23 cellular contexts compared by ENCODE assay signal in genomic region chr9:77152289-77152688, GRCh38. TPM values are rescaled to one million over a fixed set of nuclear protein-coding genes. Genes with fewer than 3 reads are reported as not detected.
DNase-seq lines count a peak whose midpoint lies in the region; ATAC-seq, FAIRE-seq and TF ChIP-seq lines count a peak whose summit lies in the region.
"Had no signal": no experiment of that assay in that cellular context is flagged by ENCODE, and none has a peak within 500 bp of the region (broad histone marks: within the 10 kb centered on the region; RNA-seq: fewer than 3 reads in every experiment).

No MANE protein-coding gene starts in this region.

- intact Hi-C loops in HepG2 (cut with micrococcal nuclease; ENCODE audit: unreplicated experiment) (no loop called here), right lobe of liver (cut with DNase I) (no loop called here), IMR-90 (cut with micrococcal nuclease) (loop anchor here (5.0 kb wide), 1 partner anchor 140 kb away; no protein-coding TSS in a partner anchor)

- H3K79me2 ChIP-seq in HepG2 (ENCODE audit: insufficient read depth, low read length): no peaks in the 10 kb centered on the region

- no peak overlapping the region for H4K91ac ChIP-seq in IMR-90 (ENCODE audit: insufficient read depth, low read depth, low read length)

- H3K14ac ChIP-seq in IMR-90 (replicated peaks; ENCODE audit: low read depth, low read length): no peak overlapping the region

- no peak overlapping the region for H3K27ac ChIP-seq in HepG2 (ENCODE audit: extremely low read length, insufficient read depth, low read length)
- H3K27ac ChIP-seq in right lobe of liver: no peak overlapping the region
- no peak overlapping the region for H3K27ac ChIP-seq in IMR-90 (ENCODE audit: insufficient read depth, low read length)
- H3K27ac ChIP-seq: BLaER1 treated with 17β-estradiol and CSF1 and Interleukin-3, amounts not matched to agents 10 nM and 100 nM had no signal

- in situ Hi-C loops in HepG2 (cut with HindIII; ENCODE audit: extremely low pct_ligation_motif_present, low pct_unique_long_range_greater_than_20kb): loop anchor here (25.0 kb wide), 1 partner anchor 340 kb away; no protein-coding TSS in a partner anchor
- in situ Hi-C loops in IMR-90 (cut with MboI; ENCODE audit: low sequenced_read_pairs): loop anchor here (25.0 kb wide), 1 partner anchor 340 kb away; no protein-coding TSS in a partner anchor

- no peaks in the 10 kb centered on the region for H3K9me1 ChIP-seq in IMR-90 (ENCODE audit: insufficient read depth, low read length)

- H3K4me1 ChIP-seq in HepG2 (ENCODE audit: insufficient read depth, low read length) (no peaks in the 10 kb centered on the region), right lobe of liver (no peaks in the 10 kb centered on the region), IMR-90 (ENCODE audit: control insufficient read depth, insufficient read depth, low read length) (no peaks in the 10 kb centered on the region)
- H3K4me1 ChIP-seq: BLaER1 treated with 17β-estradiol and CSF1 and Interleukin-3, amounts not matched to agents 10 nM and 100 nM had no signal

- H2BK5ac ChIP-seq in IMR-90 (ENCODE audit: low read depth, low read length, poor library complexity, severe bottlenecking): no peak overlapping the region

- CTCF ChIA-PET in HepG2 (lab: Yijun Ruan, JAX; ENCODE audit: low intra/inter-chr PET ratio, low total read pairs) (no interaction called here), IMR-90 (lab: Yijun Ruan, JAX) (interaction anchor here (2.4 kb wide), 1 partner anchor 15 kb away, joined by 9 read pairs; no protein-coding TSS in a partner anchor)

- BruUV-seq in HepG2 (replicated peaks; lab: Mats Ljungman, UMichigan) (no TSS peak), IMR-90 (replicated peaks; lab: Mats Ljungman, UMichigan) (no TSS peak)

- no peak overlapping the region for H2AK9ac ChIP-seq in IMR-90 (replicated peaks; ENCODE audit: low read depth, low read length, poor library complexity)

- H2BK120ac ChIP-seq in IMR-90 (ENCODE audit: low read depth, low read length): no peak overlapping the region

- POLR2A ChIA-PET in HepG2 (lab: Yijun Ruan, JAX): no interaction called here
- POLR2A ChIA-PET in IMR-90 (lab: Charles Lee; ENCODE audit: unreplicated experiment): no interaction called here

- H3K18ac ChIP-seq in IMR-90 (ENCODE audit: low read depth, low read length): no peak overlapping the region

- no peak overlapping the region for H4K8ac ChIP-seq in IMR-90 (ENCODE audit: low read depth in 2 of 2, low read length in 2 of 2)

- H4K20me1 ChIP-seq in HepG2 (ENCODE audit: insufficient read depth, low read length) (no peaks in the 10 kb centered on the region), IMR-90 (ENCODE audit: insufficient read depth, low read length) (no peaks in the 10 kb centered on the region)
- H4K20me1 ChIP-seq: BLaER1 treated with 17β-estradiol and CSF1 and Interleukin-3, amounts not matched to agents 10 nM and 100 nM had no signal

- no peak overlapping the region for H2BK20ac ChIP-seq in IMR-90 (ENCODE audit: low read depth, low read length)

- no peak overlapping the region for H3K56ac ChIP-seq in IMR-90 (ENCODE audit: extremely low read depth, insufficient read depth, low read length)

- H3K23ac ChIP-seq in IMR-90 (ENCODE audit: low read depth, low read length): no peak overlapping the region

- H3K9me3 ChIP-seq in HepG2 (ENCODE audit: low read length) (no peaks in the 10 kb centered on the region), right lobe of liver (no peaks in the 10 kb centered on the region), IMR-90 (ENCODE audit: control insufficient read depth, insufficient read depth, low read length) (no peaks in the 10 kb centered on the region)
- H3K9me3 ChIP-seq: BLaER1 treated with 17β-estradiol and CSF1 and Interleukin-3, amounts not matched to agents 10 nM and 100 nM had no signal

- no peaks in the 10 kb centered on the region for H3K79me1 ChIP-seq in IMR-90 (ENCODE audit: low read depth in 1 of 2, low read length in 2 of 2)

- no peak overlapping the region for H4K5ac ChIP-seq in IMR-90 (ENCODE audit: low read depth, low read length)

- no peak for FAIRE-seq in HepG2 (lab: Jason Lieb, UNC)
- FAIRE-seq: A204.1, GM12878, GM12892, GM18507 had no signal

- H3K36me3 ChIP-seq in HepG2 (replicated peaks in 1 of 2; ENCODE audit: control insufficient read depth in 1 of 2, insufficient read depth in 2 of 2, low read length in 2 of 2) (no peaks in the 10 kb centered on the region), right lobe of liver (no peaks in the 10 kb centered on the region), IMR-90 (ENCODE audit: control insufficient read depth, insufficient read depth, low read length) (no peaks in the 10 kb centered on the region)
- H3K36me3 ChIP-seq: BLaER1 treated with 17β-estradiol and CSF1 and Interleukin-3, amounts not matched to agents 10 nM and 100 nM had no signal

- dilution Hi-C loops in IMR-90 (cut with HindIII; ENCODE audit: low sequenced_read_pairs, unreplicated experiment): no loop called here

- no peak for TF ChIP-seq CTCF in HepG2 (CRISPR knock-in tag; IDR thresholded peaks at IDR 0.05)
- TF ChIP-seq CTCF in right lobe of liver (IDR thresholded peaks at IDR 0.05): no peak
- no peak for TF ChIP-seq CTCF in IMR-90 (conservative IDR thresholded peaks at IDR 0.05; ENCODE audit: low read depth, low read length)

- H3K4me3 ChIP-seq in HepG2 (replicated peaks in 1 of 3; ENCODE audit: insufficient read depth in 1 of 3, low read depth in 2 of 3, low read length in 3 of 3) (no peak overlapping the region), right lobe of liver (no peak overlapping the region), IMR-90 (ENCODE audit: insufficient read depth, low read depth, low read length) (no peak overlapping the region)
- H3K4me3 ChIP-seq: BLaER1 treated with 17β-estradiol and CSF1 and Interleukin-3, amounts not matched to agents 10 nM and 100 nM; GM12878 had no signal

- WGBS in HepG2 (ENCODE audit: low lambda C conversion rate): 0% methylated on average over 1 of the region's 1 CpG
- 6% methylated on average over 1 of the region's 1 CpG for WGBS in right lobe of liver (ENCODE audit: insufficient coverage, low coverage, low lambda C conversion rate, missing lambda C conversion rate)
- WGBS in IMR-90 (ENCODE audit: extremely low coverage in 2 of 2, insufficient read length in 1 of 2), 2 experiments: no CpG with 5 or more reads among the region's 1 CpG

- no peak overlapping the region for H2BK15ac ChIP-seq in IMR-90 (ENCODE audit: low read depth, low read length)

- ATAC-seq in HepG2 (no peak), right lobe of liver (no peak), IMR-90 (ENCODE audit: low read depth) (no peak)
- ATAC-seq: GM12878 had no signal

- no peak overlapping the region for H2AK5ac ChIP-seq in IMR-90 (ENCODE audit: low read depth, low read length)

- no peak overlapping the region for H3K9ac ChIP-seq in HepG2 (ENCODE audit: insufficient read depth, low read depth, low read length)
- H3K9ac ChIP-seq in IMR-90 (ENCODE audit: low read depth, low read length): no peak overlapping the region
- H3K9ac ChIP-seq: BLaER1 treated with 17β-estradiol and CSF1 and Interleukin-3, amounts not matched to agents 10 nM and 100 nM had no signal

- DNase-seq in HepG2 (ENCODE audit: low spot score) (no peak), right lobe of liver (no peak), IMR-90 (no peak), CD1c-positive myeloid dendritic cell (ENCODE audit: extremely low spot score) (no peak), NCI-H187 treated with DMSO at 0.1 percent for 48 hours (lab: John Stamatoyannopoulos, UW) (no peak)
- DNase-seq: 8988T; AML-193; CD4-positive, alpha-beta memory T cell; CD4-positive, CD25-positive, alpha-beta regulatory T cell; CD8-positive, alpha-beta memory T cell; COR-L47; DMS 273 treated with DMSO at 0.1 percent for 48 hours; DMS153; DMS53; DMS79; DND-41; EL; GDM1 had no signal

- no peak for TF ChIP-seq POLR2A in HepG2 (IDR thresholded peaks at IDR 0.05; ENCODE audit: insufficient read depth in 1 of 2, low read depth in 2 of 2, low read length in 2 of 2)
- TF ChIP-seq POLR2A in right lobe of liver (IDR thresholded peaks at IDR 0.05): no peak
- TF ChIP-seq POLR2A in IMR-90 (IDR thresholded peaks at IDR 0.05; ENCODE audit: low read depth, low read length): no peak

- H3K4ac ChIP-seq in IMR-90 (ENCODE audit: low read depth, low read length): no peak overlapping the region

- H2AFZ ChIP-seq in HepG2 (ENCODE audit: low read length) (no peak overlapping the region), IMR-90 (replicated peaks; ENCODE audit: low read length, poor library complexity) (no peak overlapping the region)

- TF ChIP-seq RAD21 in HepG2 (CRISPR knock-in tag; IDR thresholded peaks at IDR 0.05) (no peak), IMR-90 (IDR thresholded peaks at IDR 0.05; ENCODE audit: low read length) (no peak)

- H3K27me3 ChIP-seq in HepG2 (ENCODE audit: control insufficient read depth in 1 of 2, insufficient read depth in 2 of 2, low read length in 2 of 2) (no peaks in the 10 kb centered on the region), right lobe of liver (no peaks in the 10 kb centered on the region), IMR-90 (ENCODE audit: control insufficient read depth, insufficient read depth, low read length) (peaks cover 3% of the 10 kb centered on the region; the same call in 1 of the 2 replicates)
- H3K27me3 ChIP-seq: BLaER1 treated with 17β-estradiol and CSF1 and Interleukin-3, amounts not matched to agents 10 nM and 100 nM had no signal

- H3K4me2 ChIP-seq in HepG2 (ENCODE audit: low read depth, low read length) (no peak overlapping the region), IMR-90 (ENCODE audit: low read depth, low read length) (no peak overlapping the region)
- H3K4me2 ChIP-seq: BLaER1 treated with 17β-estradiol and CSF1 and Interleukin-3, amounts not matched to agents 10 nM and 100 nM had no signal

- TF ChIP-seq EP300 in HepG2 (IDR thresholded peaks at IDR 0.05; ENCODE audit: low read depth in 2 of 2, low read length in 2 of 2) (no peak), HepG2 (CRISPR knock-in tag; IDR thresholded peaks at IDR 0.05; ENCODE audit: borderline replicate concordance) (no peak)

RNA-seq across cellular contexts. Expression of gene VPS13A, which starts 25.0 kb away (rescaled TPM):
- 20.4 and 20.8 TPM in 2 replicates for total RNA-seq in HepG2 (2016; rRNA removed; fragmentation: Illumina TruSeq; extraction: Trizol)
- 4.6 and 5.1 TPM in 2 replicates for total RNA-seq in HepG2 (2016; cell fraction: cytosol; rRNA removed; fragmentation: Illumina TruSeq; extraction: Trizol; ENCODE audit: low read depth)
- total RNA-seq in HepG2 (2016; cell fraction: insoluble cytoplasmic fraction; rRNA removed; fragmentation: Illumina TruSeq; extraction: Trizol): 17.8 and 20.0 TPM in 2 replicates
- total RNA-seq in HepG2 (2016; cell fraction: membrane; rRNA removed; fragmentation: Illumina TruSeq; extraction: Trizol): 5.2 and 8.2 TPM in 2 replicates
- total RNA-seq in HepG2 (2016; cell fraction: nucleus; rRNA removed; fragmentation: Illumina TruSeq; extraction: Trizol): 70.7 and 71.9 TPM in 2 replicates
- polyA plus RNA-seq in HepG2 (2011; rRNA removed): 20.6 and 20.7 TPM in 2 replicates
- polyA plus RNA-seq in HepG2 (2011; cell fraction: cytosol; rRNA removed): 3.0 and 4.7 TPM in 2 replicates
- 22.3 and 44.1 TPM in 2 replicates for polyA plus RNA-seq in HepG2 (2011; cell fraction: nucleus; rRNA removed)
- 14.6 and 22.8 TPM in 2 replicates for polyA plus RNA-seq in HepG2 (2012)
- polyA plus RNA-seq in HepG2 (2016; cell fraction: cytosol; fragmentation: Illumina TruSeq; extraction: Trizol; ENCODE audit: low read depth): 0.70 and 1.0 TPM in 2 replicates
- 9.6 and 11.0 TPM in 2 replicates for polyA plus RNA-seq in HepG2 (2016; cell fraction: insoluble cytoplasmic fraction; fragmentation: Illumina TruSeq; extraction: Trizol; ENCODE audit: low read depth)
- 1.2 and 1.3 TPM in 2 replicates for polyA plus RNA-seq in HepG2 (2016; cell fraction: membrane; fragmentation: Illumina TruSeq; extraction: Trizol; ENCODE audit: low read depth)
- polyA plus RNA-seq in HepG2 (2016; cell fraction: nucleus; fragmentation: Illumina TruSeq; extraction: Trizol; ENCODE audit: insufficient read depth, low read depth): 62.8 and 70.5 TPM in 2 replicates
- polyA minus RNA-seq in HepG2 (2011; rRNA and poly(A)+ RNA removed; ENCODE audit: low replicate concordance): 12.5 and 21.9 TPM in 2 replicates
- polyA minus RNA-seq in HepG2 (2011; cell fraction: cytosol; rRNA and poly(A)+ RNA removed): 29.6 and 30.2 TPM in 2 replicates
- 302 and 342 TPM in 2 replicates for polyA minus RNA-seq in HepG2 (2011; cell fraction: nucleus; rRNA and poly(A)+ RNA removed)
- total RNA-seq in right lobe of liver: 10 to 100 TPM; 13.1 to 26.5 (median 20.0) TPM
- 26.5 and 46.9 TPM in 2 replicates for total RNA-seq in IMR-90 (2012; rRNA removed)
- polyA plus RNA-seq in IMR-90 (2012; rRNA removed): 8.0 and 10.4 TPM in 2 replicates
- polyA plus RNA-seq in IMR-90 (2012; cell fraction: cytosol; rRNA removed): 0.41 and 0.84 TPM in 2 replicates
- 3.6 and 52.1 TPM in 2 replicates for polyA plus RNA-seq in IMR-90 (2012; cell fraction: nucleus; rRNA removed; ENCODE audit: low replicate concordance)
